Comparison of ENCODE assay signal across 15 cellular contexts in the genomic region with DNA sequence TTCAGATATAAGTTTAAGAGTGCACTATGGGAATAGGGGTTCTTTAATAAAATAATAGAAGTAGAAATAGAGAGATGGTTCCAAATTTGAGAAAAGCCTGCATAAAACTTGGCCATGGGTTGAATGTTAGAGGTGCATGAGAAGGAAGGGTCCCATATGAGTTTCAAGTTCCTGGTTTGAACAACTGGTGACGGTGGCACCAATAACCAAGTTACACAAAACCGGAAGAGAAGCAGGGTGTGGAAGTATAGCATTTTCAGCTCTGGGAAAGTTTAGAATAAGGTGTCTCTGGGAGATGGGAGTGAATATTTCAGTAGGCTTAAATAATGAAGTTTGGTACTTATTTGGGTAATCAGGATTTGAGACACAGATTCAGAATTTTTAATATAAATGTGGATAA. TPM values are rescaled to one million over a fixed set of nuclear protein-coding genes. Genes with fewer than 3 reads are reported as not detected.
DNase-seq lines count a peak whose midpoint lies in the region; FAIRE-seq and TF ChIP-seq lines count a peak whose summit lies in the region.
"Had no signal": no experiment of that assay in that cellular context is flagged by ENCODE, and none has a peak within 500 bp of the region (broad histone marks: within the 10 kb centered on the region; RNA-seq: fewer than 3 reads in every experiment).

No MANE protein-coding gene starts in this region.

- H2AFZ ChIP-seq in PC-9: no peak overlapping the region

- CTCF ChIA-PET in PC-9 (lab: Charles Lee): interaction anchor here (0.6 kb wide), 1 partner anchor 1831 kb away, joined by 3 read pairs; no protein-coding TSS in a partner anchor

- 23 to 57% (median 28%) methylated on average over 2 of the region's 2 CpGs for WGBS in small intestine, 3 donors

- H3K79me2 ChIP-seq in PC-9 (ENCODE audit: low read depth): no peaks in the 10 kb centered on the region

- H4K20me1 ChIP-seq in PC-9 (ENCODE audit: insufficient read depth): no peaks in the 10 kb centered on the region

- POLR2A ChIA-PET in PC-9 (lab: Charles Lee; ENCODE audit: unreplicated experiment): no interaction called here

- H3K27ac ChIP-seq in small intestine (ENCODE audit: low read depth in 1 of 2, low read length in 1 of 2) (peak overlapping the region in 1 of 2 donors; percentile 45), PC-9 (no peak overlapping the region)
- H3K27ac ChIP-seq: A549 had no signal

- no peaks in the 10 kb centered on the region for H3F3A ChIP-seq in PC-9 (ENCODE audit: insufficient read depth, low read depth)

- H3K4me1 ChIP-seq in small intestine (ENCODE audit: control insufficient read depth in 2 of 2, insufficient read depth in 1 of 2, low read depth in 1 of 2, low read length in 1 of 2) (peaks cover 2 to 8% of the 10 kb centered on the region in 2 donors), PC-9 (replicated peaks; ENCODE audit: insufficient read depth) (no peaks in the 10 kb centered on the region)
- H3K4me1 ChIP-seq: A549 had no signal

- H3K27me3 Mint-ChIP-seq in activated CD4-positive, alpha-beta T cell treated with anti-CD3 and anti-CD28 coated beads, Interleukin-2, amount 10 ng/mL, durations not matched to agents 24 days and 14 days: no peaks in the 10 kb centered on the region
- H3K27me3 Mint-ChIP-seq in IgD-negative memory B cell: no peaks in the 10 kb centered on the region

- TF ChIP-seq CTCF in PC-9 (conservative IDR thresholded peaks at IDR 0.05): no peak

- H3K27me3 ChIP-seq in small intestine (ENCODE audit: control insufficient read depth in 2 of 2, insufficient read depth in 2 of 2, low read length in 2 of 2): no peaks in the 10 kb centered on the region
- no peaks in the 10 kb centered on the region for H3K27me3 ChIP-seq in PC-9 (ENCODE audit: insufficient read depth, low read depth)
- H3K27me3 ChIP-seq: transverse colon had no signal

- H3K4me3 ChIP-seq in small intestine (ENCODE audit: low read depth in 1 of 2, low read length in 2 of 2): peak overlapping the region in 1 of 2 donors; percentile 36
- no peak overlapping the region for H3K4me3 ChIP-seq in PC-9
- H3K4me3 ChIP-seq: A549 had no signal

- H3K27ac Mint-ChIP-seq in activated CD4-positive, alpha-beta T cell treated with anti-CD3 and anti-CD28 coated beads, Interleukin-2, amount 10 ng/mL, durations not matched to agents 24 days and 14 days: no peak overlapping the region
- peak overlapping the region; percentile 9 to 71 (median 55) for H3K27ac Mint-ChIP-seq in IgD-negative memory B cell

- DNase-seq in activated CD4-positive, alpha-beta T cell treated with anti-CD3 and anti-CD28 coated beads, Interleukin-2, amount 10 ng/mL, durations not matched to agents 24 days and 14 days: no peak
- no peak for DNase-seq in activated CD4-positive, alpha-beta T cell treated with anti-CD3 and anti-CD28 coated beads for 4 hours
- DNase-seq in small intestine (peak; percentile 60), PC-9 (no peak), NCI-H2029 treated with DMSO at 0.1 percent for 48 hours (lab: John Stamatoyannopoulos, UW) (no peak), NCI-H82 treated with DMSO at 0.1 percent for 48 hours (lab: John Stamatoyannopoulos, UW; ENCODE audit: unreplicated experiment) (no peak)
- DNase-seq: DMS153; stimulated activated CD4-positive, alpha-beta T cell treated with anti-CD3 and anti-CD28 coated beads, Interleukin-12 subunit alpha, Interleukin-12 subunit beta, amount 100 ng/mL, for 4 hours; transverse colon had no signal

- FAIRE-seq in colon (lab: Jason Lieb, UNC) (peak; percentile 49), small intestine (lab: Jason Lieb, UNC) (no peak)
- FAIRE-seq: A549, H1 had no signal

- no peaks in the 10 kb centered on the region for H3K9me3 ChIP-seq in small intestine (ENCODE audit: control insufficient read depth, low read depth)
- no peaks in the 10 kb centered on the region for H3K9me3 ChIP-seq in PC-9 (ENCODE audit: insufficient read depth, low read depth)
- H3K9me3 ChIP-seq: A549, transverse colon had no signal

- H3K4me2 ChIP-seq in PC-9: no peak overlapping the region
- H3K4me2 ChIP-seq: A549 had no signal

- intact Hi-C loops in activated CD4-positive, alpha-beta T cell treated with anti-CD3 and anti-CD28 coated beads, Interleukin-2, amount 10 ng/mL, durations not matched to agents 24 days and 14 days (cut with micrococcal nuclease): no loop called here
- intact Hi-C loops in PC-9 (cut with micrococcal nuclease; ENCODE audit: unreplicated experiment): no loop called here

- H3K4me1 Mint-ChIP-seq in activated CD4-positive, alpha-beta T cell treated with anti-CD3 and anti-CD28 coated beads, Interleukin-2, amount 10 ng/mL, durations not matched to agents 24 days and 14 days: peaks cover 41% of the 10 kb centered on the region
- peaks cover 35 to 45% (median 41%) of the 10 kb centered on the region in 3 donors for H3K4me1 Mint-ChIP-seq in IgD-negative memory B cell

- peaks cover 51% of the 10 kb centered on the region for H3K36me3 Mint-ChIP-seq in activated CD4-positive, alpha-beta T cell treated with anti-CD3 and anti-CD28 coated beads, Interleukin-2, amount 10 ng/mL, durations not matched to agents 24 days and 14 days (ENCODE audit: low read depth)
- peaks cover 17% of the 10 kb centered on the region for H3K36me3 Mint-ChIP-seq in IgD-negative memory B cell

- H3K4me3 Mint-ChIP-seq in activated CD4-positive, alpha-beta T cell treated with anti-CD3 and anti-CD28 coated beads, Interleukin-2, amount 10 ng/mL, durations not matched to agents 24 days and 14 days: peak overlapping the region; percentile 52
- H3K4me3 Mint-ChIP-seq in IgD-negative memory B cell: peak overlapping the region; percentile 7 to 100 (median 82)

- BruUV-seq in PC-9 (replicated peaks; lab: Mats Ljungman, UMichigan): no TSS peak

- H3K9me2 ChIP-seq in PC-9 (ENCODE audit: insufficient read depth): no peaks in the 10 kb centered on the region; the same call in 1 of the 2 replicates

- H3K36me3 ChIP-seq in small intestine (ENCODE audit: control insufficient read depth in 2 of 2, insufficient read depth in 2 of 2, low read length in 2 of 2) (peaks cover 2 to 8% of the 10 kb centered on the region in 2 donors), PC-9 (ENCODE audit: low read depth) (no peaks in the 10 kb centered on the region)

- H3K9me3 Mint-ChIP-seq in activated CD4-positive, alpha-beta T cell treated with anti-CD3 and anti-CD28 coated beads, Interleukin-2, amount 10 ng/mL, durations not matched to agents 24 days and 14 days: peaks cover 7% of the 10 kb centered on the region
- no peaks in the 10 kb centered on the region for H3K9me3 Mint-ChIP-seq in IgD-negative memory B cell

RNA-seq across cellular contexts. Expression of a gene that starts 2.4 kb away (rescaled TPM):
- 18.7 and 21.6 TPM in 2 replicates for total RNA-seq in activated CD4-positive, alpha-beta T cell treated with anti-CD3 and anti-CD28 coated beads, Interleukin-2, amount 10 ng/mL, durations not matched to agents 24 days and 14 days
- polyA plus RNA-seq in IgD-negative memory B cell (75.2 TPM), small intestine (100 to 1,000 TPM in 2 of 3 donors, 10 to 100 TPM in 1; 69.3 to 392 (median 102) TPM)
- total RNA-seq in PC-9 (2021): 2.3 and 4.7 TPM in 2 replicates
- total RNA-seq: H1 had no signal
- polyA plus RNA-seq: H1 had no signal

RNA-seq across cellular contexts. Expression of a gene that starts 9.5 kb away (rescaled TPM):
- total RNA-seq in activated CD4-positive, alpha-beta T cell treated with anti-CD3 and anti-CD28 coated beads, Interleukin-2, amount 10 ng/mL, durations not matched to agents 24 days and 14 days: not detected in 2 replicates
- 0.45 TPM for polyA plus RNA-seq in IgD-negative memory B cell
- 10 to 100 TPM in 1 of 3 donors, 1 to 10 TPM in 2; 4.7 to 15.1 (median 7.0) TPM for polyA plus RNA-seq in small intestine
- total RNA-seq in PC-9 (2021): not detected in 2 replicates
- total RNA-seq: H1, M059J had no signal
- polyA plus RNA-seq: A549, H1 had no signal

RNA-seq across cellular contexts. Expression of a gene that starts 12.6 kb away (rescaled TPM):
- total RNA-seq in activated CD4-positive, alpha-beta T cell treated with anti-CD3 and anti-CD28 coated beads, Interleukin-2, amount 10 ng/mL, durations not matched to agents 24 days and 14 days: 7.2 and 9.0 TPM in 2 replicates
- polyA plus RNA-seq in IgD-negative memory B cell: 173 TPM
- 100 to 1,000 TPM in 1 of 3 donors, 10 to 100 TPM in 2; 67.3 to 145 (median 73.8) TPM for polyA plus RNA-seq in small intestine
- total RNA-seq in PC-9 (2021): 0.63 and 2.5 TPM in 2 replicates
- total RNA-seq: H1, NCI-H460 had no signal
- polyA plus RNA-seq: A549, H1 had no signal
